8 cellular contexts compared by ENCODE assay signal in genomic region chr12:56084958-56085543, GRCh38. TPM values are rescaled to one million over a fixed set of nuclear protein-coding genes. Genes with fewer than 3 reads are reported as not detected.
A peak's percentile ranks its signal among the peaks of the same experiment; 100 is the strongest.
DNase-seq lines count a peak whose midpoint lies in the region; ATAC-seq and TF ChIP-seq lines count a peak whose summit lies in the region.

No MANE protein-coding gene starts in this region.

- no peak for TF ChIP-seq POLR2A in gastroesophageal sphincter (IDR thresholded peaks at IDR 0.05)

- H3K9me3 Mint-ChIP-seq in activated naive CD8-positive, alpha-beta T cell treated with anti-CD3 and anti-CD28 coated beads for 36 hours: no peaks in the 10 kb centered on the region

- H3K4me3 ChIP-seq in lower lobe of right lung (no peak overlapping the region), gastroesophageal sphincter (no peak overlapping the region)

- peaks cover 4% of the 10 kb centered on the region for H3K4me1 Mint-ChIP-seq in activated naive CD8-positive, alpha-beta T cell treated with anti-CD3 and anti-CD28 coated beads for 36 hours

- H3K27ac ChIP-seq in lower lobe of right lung (no peak overlapping the region), gastroesophageal sphincter (peak overlapping the region in 1 of 4 donors; percentile 48)

- H3K36me3 Mint-ChIP-seq in activated naive CD8-positive, alpha-beta T cell treated with anti-CD3 and anti-CD28 coated beads for 36 hours: no peaks in the 10 kb centered on the region

- peak; percentile 4 for DNase-seq in GF-D8 (lab: John Stamatoyannopoulos, UW)
- peak; percentile 57 for DNase-seq in KBM-7
- DNase-seq in activated naive CD8-positive, alpha-beta T cell treated with anti-CD3 and anti-CD28 coated beads for 36 hours: peak; percentile 26
- DNase-seq in lower lobe of right lung: no peak
- DNase-seq in T-helper 9 cell: no peak
- DNase-seq in NCI-H128 (lab: John Stamatoyannopoulos, UW; ENCODE audit: unreplicated experiment): no peak
- no peak for DNase-seq in NCI-H774 (lab: John Stamatoyannopoulos, UW)

- intact Hi-C loops in lower lobe of right lung (cut with DNase I): no loop called here

- ATAC-seq in lower lobe of right lung (no peak), gastroesophageal sphincter (no peak)

- H3K4me3 Mint-ChIP-seq in activated naive CD8-positive, alpha-beta T cell treated with anti-CD3 and anti-CD28 coated beads for 36 hours: no peak overlapping the region

- H3K4me1 ChIP-seq in lower lobe of right lung (peaks cover 22% of the 10 kb centered on the region), gastroesophageal sphincter (peaks cover 0 to 8% (median 4%) of the 10 kb centered on the region in 3 donors)

- H3K36me3 ChIP-seq in lower lobe of right lung (peaks cover 27% of the 10 kb centered on the region), gastroesophageal sphincter (no peaks in the 10 kb centered on the region)

- H3K27me3 ChIP-seq in lower lobe of right lung (ENCODE audit: low read depth): peaks cover 8% of the 10 kb centered on the region
- H3K27me3 ChIP-seq in gastroesophageal sphincter: peaks cover 18% of the 10 kb centered on the region

- in situ Hi-C loops in KBM-7 (cut with MboI; ENCODE audit: low pct_unique_long_range_greater_than_20kb, low sequenced_read_pairs): no loop called here

- TF ChIP-seq EP300 in gastroesophageal sphincter (IDR thresholded peaks at IDR 0.05): no peak

- 69 to 81% methylated on average over 8 to 11 of the region's 15 CpGs for WGBS in gastroesophageal sphincter (ENCODE audit: low coverage in 1 of 2), 2 donors

- peak; percentile 31 for TF ChIP-seq CTCF in lower lobe of right lung (IDR thresholded peaks at IDR 0.05)
- TF ChIP-seq CTCF in gastroesophageal sphincter (IDR thresholded peaks at IDR 0.05): no peak

- no peak overlapping the region for H3K27ac Mint-ChIP-seq in activated naive CD8-positive, alpha-beta T cell treated with anti-CD3 and anti-CD28 coated beads for 36 hours

- H3K9me3 ChIP-seq in lower lobe of right lung (no peaks in the 10 kb centered on the region), gastroesophageal sphincter (no peaks in the 10 kb centered on the region)

- H3K27me3 Mint-ChIP-seq in activated naive CD8-positive, alpha-beta T cell treated with anti-CD3 and anti-CD28 coated beads for 36 hours: peaks cover 14% of the 10 kb centered on the region

RNA-seq across cellular contexts. Expression of gene ERBB3, which starts 5.1 kb away (rescaled TPM):
- under 1 TPM; 0.82 to 0.97 TPM for total RNA-seq in activated naive CD8-positive, alpha-beta T cell treated with anti-CD3 and anti-CD28 coated beads for 36 hours
- 80.5 TPM for total RNA-seq in lower lobe of right lung
- total RNA-seq in gastroesophageal sphincter: 10 to 100 TPM; 17.3 to 41.1 (median 22.3) TPM

RNA-seq across cellular contexts. Expression of gene PA2G4, which starts 19.3 kb away (rescaled TPM):
- total RNA-seq in activated naive CD8-positive, alpha-beta T cell treated with anti-CD3 and anti-CD28 coated beads for 36 hours: 100 to 1,000 TPM; 552 to 588 TPM
- 69.4 TPM for total RNA-seq in lower lobe of right lung
- total RNA-seq in gastroesophageal sphincter: 100 to 1,000 TPM in 3 of 4 donors, 10 to 100 TPM in 1; 99.4 to 115 (median 110) TPM

RNA-seq across cellular contexts. Expression of gene RPL41, which starts 31.4 kb away (rescaled TPM):
- 1,000 to 10,000 TPM; 5,444 to 5,630 TPM for total RNA-seq in activated naive CD8-positive, alpha-beta T cell treated with anti-CD3 and anti-CD28 coated beads for 36 hours
- total RNA-seq in lower lobe of right lung: 2,837 TPM
- 1,000 to 10,000 TPM; 1,487 to 4,346 (median 2,874) TPM for total RNA-seq in gastroesophageal sphincter

RNA-seq across cellular contexts. Expression of gene ZC3H10, which starts 33.0 kb away (rescaled TPM):
- total RNA-seq in activated naive CD8-positive, alpha-beta T cell treated with anti-CD3 and anti-CD28 coated beads for 36 hours: 1 to 10 TPM; 6.9 to 7.2 TPM
- total RNA-seq in lower lobe of right lung: 12.5 TPM
- 1 to 10 TPM; 5.0 to 7.4 (median 5.8) TPM for total RNA-seq in gastroesophageal sphincter

RNA-seq across cellular contexts. Expression of gene ESYT1, which starts 43.0 kb away (rescaled TPM):
- total RNA-seq in activated naive CD8-positive, alpha-beta T cell treated with anti-CD3 and anti-CD28 coated beads for 36 hours: 100 to 1,000 TPM; 153 to 155 TPM
- total RNA-seq in lower lobe of right lung (114 TPM), gastroesophageal sphincter (100 to 1,000 TPM; 128 to 234 (median 167) TPM)

Comparison
In these comparisons a context has a peak if more than half of its experiments do, and no peak if none do; other contexts are left out.
1. DNase-seq: peak in GF-D8 (single experiment), KBM-7 (single experiment) and activated naive CD8-positive, alpha-beta T cell treated with anti-CD3 and anti-CD28 coated beads for 36 hours (single experiment); none in lower lobe of right lung (single experiment), T-helper 9 cell (single experiment), NCI-H128 (single experiment) and NCI-H774 (single experiment).
2. RNA of gene ERBB3, which starts 5.1 kb away (total RNA-seq): 80.5 TPM in lower lobe of right lung (single experiment) and 17.3 to 41.1 TPM in gastroesophageal sphincter; 0.82 to 0.97 TPM in activated naive CD8-positive, alpha-beta T cell treated with anti-CD3 and anti-CD28 coated beads for 36 hours; every median in the first group is over 4 times any median in the second.